ENCODE assay signal across 15 cellular contexts in genomic region chr3:9955611-9956352, GRCh38. TPM values are rescaled to one million over a fixed set of nuclear protein-coding genes. Genes with fewer than 3 reads are reported as not detected.
A peak's percentile ranks its signal among the peaks of the same experiment; 100 is the strongest.
DNase-seq lines count a peak whose midpoint lies in the region; ATAC-seq and TF ChIP-seq lines count a peak whose summit lies in the region.
"Had no signal": no experiment of that assay in that cellular context is flagged by ENCODE, and none has a peak within 500 bp of the region (broad histone marks: within the 10 kb centered on the region; RNA-seq: fewer than 3 reads in every experiment).

No MANE protein-coding gene starts in this region.

- POLR2A ChIA-PET in activated CD8-positive, alpha-beta T cell treated with anti-CD3 and anti-CD28 coated beads, Interleukin-2, amount 10 ng/mL, durations not matched to agents 7 days and 5 days (lab: Charles Lee): no interaction called here

- no peak for TF ChIP-seq POLR2A in gastrocnemius medialis (IDR thresholded peaks at IDR 0.05)

- no peaks in the 10 kb centered on the region for H3K27me3 Mint-ChIP-seq in activated CD8-positive, alpha-beta T cell treated with anti-CD3 and anti-CD28 coated beads, Interleukin-2, amount 10 ng/mL, durations not matched to agents 7 days and 5 days (ENCODE audit: low read depth)

- H3K36me3 Mint-ChIP-seq in activated CD8-positive, alpha-beta T cell treated with anti-CD3 and anti-CD28 coated beads, Interleukin-2, amount 10 ng/mL, durations not matched to agents 7 days and 5 days (ENCODE audit: low read depth): no peaks in the 10 kb centered on the region
- H3K36me3 Mint-ChIP-seq: activated naive CD4-positive, alpha-beta T cell treated with anti-CD3 and anti-CD28 coated beads, Interleukin-2, amount 50 U/mL, for 72 hours had no signal

- H3K9me3 ChIP-seq in MG63 (no peaks in the 10 kb centered on the region), gastrocnemius medialis (no peaks in the 10 kb centered on the region)
- H3K9me3 ChIP-seq: SK-N-SH, thoracic aorta had no signal

- no peaks in the 10 kb centered on the region; the same call in 1 of the 2 replicates for H3K36me3 ChIP-seq in MG63
- H3K36me3 ChIP-seq in gastrocnemius medialis: no peaks in the 10 kb centered on the region
- H3K36me3 ChIP-seq: thoracic aorta had no signal

- H3K4me1 ChIP-seq in gastrocnemius medialis: peaks cover 19 to 22% of the 10 kb centered on the region in 2 donors

- H3K4me3 ChIP-seq in MG63 (no peak overlapping the region), gastrocnemius medialis (no peak overlapping the region)
- H3K4me3 ChIP-seq: thoracic aorta had no signal

- in situ Hi-C loops in gastrocnemius medialis (cut with MboI; ENCODE audit: low sequenced_read_pairs in 4 of 4): no loop called here

- DNase-seq in EL: peak; percentile 20
- peak; percentile 38 for DNase-seq in MG63
- DNase-seq in fibroblast of peridontal ligament (ENCODE audit: extremely low read depth): peak; percentile 82
- peak in 1 of 2 donors; percentile 54 for DNase-seq in gastrocnemius medialis
- no peak for DNase-seq in amniotic stem cell (lab: John Stamatoyannopoulos, UW)
- DNase-seq in activated CD8-positive, alpha-beta T cell treated with anti-CD3 and anti-CD28 coated beads, Interleukin-2, amount 10 ng/mL, durations not matched to agents 7 days and 5 days: no peak
- no peak for DNase-seq in NCI-H1436 (lab: John Stamatoyannopoulos, UW)
- DNase-seq: caudate nucleus, GDM1, midbrain, NCI-H1048, NCI-H226, SK-N-SH had no signal

- H3K9me3 Mint-ChIP-seq in activated CD8-positive, alpha-beta T cell treated with anti-CD3 and anti-CD28 coated beads, Interleukin-2, amount 10 ng/mL, durations not matched to agents 7 days and 5 days (ENCODE audit: insufficient read depth): no peaks in the 10 kb centered on the region
- H3K9me3 Mint-ChIP-seq: activated naive CD4-positive, alpha-beta T cell treated with anti-CD3 and anti-CD28 coated beads, Interleukin-2, amount 50 U/mL, for 72 hours had no signal

- CTCF ChIA-PET in activated CD8-positive, alpha-beta T cell treated with anti-CD3 and anti-CD28 coated beads, Interleukin-2, amount 10 ng/mL, durations not matched to agents 7 days and 5 days (lab: Charles Lee): interaction anchor here (1.2 to 2.2 kb wide), 4 partner anchors 9 to 25 kb away, joined by 4 to 11 read pairs (median 4); partner anchors contain the start of gene CRELD1

- no peak for TF ChIP-seq CTCF in gastrocnemius medialis (IDR thresholded peaks at IDR 0.05 in 4 of 5, conservative IDR thresholded peaks at IDR 0.05 in 1 of 5)

- no peak overlapping the region for H3K27ac Mint-ChIP-seq in activated CD8-positive, alpha-beta T cell treated with anti-CD3 and anti-CD28 coated beads, Interleukin-2, amount 10 ng/mL, durations not matched to agents 7 days and 5 days
- H3K27ac Mint-ChIP-seq: activated naive CD4-positive, alpha-beta T cell treated with anti-CD3 and anti-CD28 coated beads, Interleukin-2, amount 50 U/mL, for 72 hours had no signal

- H3K4me1 Mint-ChIP-seq in activated CD8-positive, alpha-beta T cell treated with anti-CD3 and anti-CD28 coated beads, Interleukin-2, amount 10 ng/mL, durations not matched to agents 7 days and 5 days (ENCODE audit: low read depth): peaks cover 17% of the 10 kb centered on the region

- no peaks in the 10 kb centered on the region for H3K27me3 ChIP-seq in MG63
- H3K27me3 ChIP-seq in gastrocnemius medialis: no peaks in the 10 kb centered on the region

- H3K27ac ChIP-seq in gastrocnemius medialis: peak overlapping the region; percentile 70 to 82 (median 80)
- H3K27ac ChIP-seq: thoracic aorta had no signal

- no peak overlapping the region for H3K4me3 Mint-ChIP-seq in activated CD8-positive, alpha-beta T cell treated with anti-CD3 and anti-CD28 coated beads, Interleukin-2, amount 10 ng/mL, durations not matched to agents 7 days and 5 days

- intact Hi-C loops in gastrocnemius medialis (cut with DNase I; ENCODE audit: low total_unique reads): no loop called here

- peak; percentile 59 to 68 for ATAC-seq in gastrocnemius medialis
- no peak for ATAC-seq in activated CD8-positive, alpha-beta T cell treated with anti-CD3 and anti-CD28 coated beads, Interleukin-2, amount 10 ng/mL, durations not matched to agents 7 days and 5 days
- ATAC-seq: activated naive CD4-positive, alpha-beta T cell treated with anti-CD3 and anti-CD28 coated beads, Interleukin-2, amount 50 U/mL, for 72 hours had no signal

RNA-seq across cellular contexts. Expression of gene PRRT3, which starts 3.6 kb away (rescaled TPM):
- total RNA-seq in MG63 (2014; rRNA removed; shearing (Covaris generic); ENCODE audit: low replicate concordance): 0.23 TPM in 1 of 2 replicates, not detected in the other
- total RNA-seq in gastrocnemius medialis: 1 to 10 TPM in 3 of 4 donors, under 1 TPM in 1; 0.92 to 7.4 (median 2.5) TPM
- 1 to 10 TPM; 5.5 to 6.9 TPM for total RNA-seq in activated CD8-positive, alpha-beta T cell treated with anti-CD3 and anti-CD28 coated beads, Interleukin-2, amount 10 ng/mL, durations not matched to agents 7 days and 5 days

RNA-seq across cellular contexts. Expression of gene CRELD1, which starts 22.1 kb away (rescaled TPM):
- total RNA-seq in MG63 (2014; rRNA removed; shearing (Covaris generic); ENCODE audit: low replicate concordance): 19.1 and 22.6 TPM in 2 replicates
- 10 to 100 TPM; 31.6 to 42.3 (median 37.1) TPM for total RNA-seq in gastrocnemius medialis
- total RNA-seq in activated CD8-positive, alpha-beta T cell treated with anti-CD3 and anti-CD28 coated beads, Interleukin-2, amount 10 ng/mL, durations not matched to agents 7 days and 5 days: 10 to 100 TPM; 10.1 to 10.9 TPM

RNA-seq across cellular contexts. Expression of gene EMC3, which starts 30.9 kb away (rescaled TPM):
- 18.8 and 72.4 TPM in 2 replicates for total RNA-seq in MG63 (2014; rRNA removed; shearing (Covaris generic); ENCODE audit: low replicate concordance)
- total RNA-seq in gastrocnemius medialis: 100 to 1,000 TPM; 147 to 329 (median 204) TPM
- 10 to 100 TPM; 49.0 to 53.4 TPM for total RNA-seq in activated CD8-positive, alpha-beta T cell treated with anti-CD3 and anti-CD28 coated beads, Interleukin-2, amount 10 ng/mL, durations not matched to agents 7 days and 5 days

RNA-seq across cellular contexts. Expression of gene IL17RC, which starts 38.9 kb away (rescaled TPM):
- total RNA-seq in MG63 (2014; rRNA removed; shearing (Covaris generic); ENCODE audit: low replicate concordance): 12.1 and 14.8 TPM in 2 replicates
- total RNA-seq in gastrocnemius medialis: 10 to 100 TPM; 14.8 to 67.3 (median 47.2) TPM
- total RNA-seq in activated CD8-positive, alpha-beta T cell treated with anti-CD3 and anti-CD28 coated beads, Interleukin-2, amount 10 ng/mL, durations not matched to agents 7 days and 5 days: under 1 TPM; 0.42 to 0.55 TPM

RNA-seq across cellular contexts. Expression of gene IL17RE, which starts 53.1 kb away (rescaled TPM):
- total RNA-seq in MG63 (2014; rRNA removed; shearing (Covaris generic); ENCODE audit: low replicate concordance): 0.30 TPM in 1 of 2 replicates, not detected in the other
- total RNA-seq in gastrocnemius medialis: 1 to 10 TPM in 1 of 4 donors, under 1 TPM in 2, not detected in 1; 0.20 to 1.5 (median 0.64) TPM
- total RNA-seq in activated CD8-positive, alpha-beta T cell treated with anti-CD3 and anti-CD28 coated beads, Interleukin-2, amount 10 ng/mL, durations not matched to agents 7 days and 5 days: 1 to 10 TPM; 1.3 to 1.8 TPM

Comparison
In these comparisons a context has a peak if more than half of its experiments do, and no peak if none do; other contexts are left out.
1. DNase-seq: peak in EL (single experiment), MG63 (single experiment) and fibroblast of peridontal ligament (single experiment); none in amniotic stem cell (single experiment), activated CD8-positive, alpha-beta T cell treated with anti-CD3 and anti-CD28 coated beads, Interleukin-2, amount 10 ng/mL, durations not matched to agents 7 days and 5 days (single experiment) and NCI-H1436 (single experiment).